In genomic region chr4:40462326-40462725, GRCh38 we compare ENCODE assay signal across 12 cellular contexts.
DNase-seq lines count a peak whose midpoint lies in the region; ATAC-seq lines count a peak whose summit lies in the region.
"Had no signal": no experiment of that assay in that cellular context is flagged by ENCODE, and none has a peak within 500 bp of the region (broad histone marks: within the 10 kb centered on the region; RNA-seq: fewer than 3 reads in every experiment).

No MANE protein-coding gene starts in this region.

- H3K4me3 Mint-ChIP-seq in naive B cell, result peak overlapping the region in 1 of 8 donors; percentile 1
- H3K4me3 Mint-ChIP-seq: activated naive CD8-positive, alpha-beta T cell treated with anti-CD3 and anti-CD28 coated beads for 36 hours had no signal

- H3K27me3 ChIP-seq in right cardiac atrium (ENCODE audit: control insufficient read depth, insufficient read depth), result no peaks in the 10 kb centered on the region
- H3K27me3 ChIP-seq: upper lobe of left lung had no signal

- intact Hi-C loops in cardiac septum (cut with DNase I), result no loop called here
- intact Hi-C loops in right cardiac atrium (cut with DNase I), result no loop called here

- ATAC-seq in GM21529 (IDR thresholded peaks at IDR 0.05; ENCODE audit: unreplicated experiment) (peak; percentile 83), HG03520 (IDR thresholded peaks at IDR 0.05; ENCODE audit: unreplicated experiment) (peak; percentile 84), naive B cell (ENCODE audit: low read depth in 2 of 2) (peak; percentile 95 to 96), right cardiac atrium (no peak)

- no peaks in the 10 kb centered on the region for H3K9me3 ChIP-seq in right cardiac atrium (ENCODE audit: control insufficient read depth, low read length)
- H3K9me3 ChIP-seq: upper lobe of left lung had no signal

- H3K4me1 ChIP-seq in right cardiac atrium (ENCODE audit: control insufficient read depth, insufficient read depth, low read length), result no peaks in the 10 kb centered on the region

- peak overlapping the region in 4 of 6 donors; percentile 10 to 97 (median 72) for H3K27ac Mint-ChIP-seq in naive B cell
- H3K27ac Mint-ChIP-seq: activated naive CD8-positive, alpha-beta T cell treated with anti-CD3 and anti-CD28 coated beads for 36 hours had no signal

- no peaks in the 10 kb centered on the region for H3K27me3 Mint-ChIP-seq in naive B cell
- H3K27me3 Mint-ChIP-seq: activated naive CD8-positive, alpha-beta T cell treated with anti-CD3 and anti-CD28 coated beads for 36 hours had no signal

- H3K4me3 ChIP-seq in right cardiac atrium (ENCODE audit: low read length), result no peak overlapping the region
- H3K4me3 ChIP-seq: upper lobe of left lung had no signal

- no peaks in the 10 kb centered on the region for H3K36me3 Mint-ChIP-seq in naive B cell
- H3K36me3 Mint-ChIP-seq: activated naive CD8-positive, alpha-beta T cell treated with anti-CD3 and anti-CD28 coated beads for 36 hours had no signal

- H3K9me3 Mint-ChIP-seq in naive B cell, result no peaks in the 10 kb centered on the region
- H3K9me3 Mint-ChIP-seq: activated naive CD8-positive, alpha-beta T cell treated with anti-CD3 and anti-CD28 coated beads for 36 hours had no signal

- 63% methylated on average over 5 of the region's 5 CpGs for WGBS in right cardiac atrium

- H3K4me1 Mint-ChIP-seq in naive B cell, result peaks cover 4 to 6% (median 5%) of the 10 kb centered on the region in 3 donors

- no peak overlapping the region for H3K27ac ChIP-seq in right cardiac atrium (ENCODE audit: low read length)
- H3K27ac ChIP-seq: upper lobe of left lung had no signal

- DNase-seq in NCI-H345 (lab: John Stamatoyannopoulos, UW), result peak; percentile 53
- no peak for DNase-seq in NCI-H345 treated with DMSO at 0.1 percent for 48 hours (lab: John Stamatoyannopoulos, UW; ENCODE audit: unreplicated experiment)
- DNase-seq in naive B cell, result peak; percentile 16
- no peak for DNase-seq in activated CD8-positive, alpha-beta memory T cell treated with anti-CD3 and anti-CD28 coated beads, Interleukin-2, amount 50 U/mL, for 48 hours
- no peak for DNase-seq in cardiac septum (ENCODE audit: low spot score)
- DNase-seq in right cardiac atrium, result no peak
- DNase-seq: activated naive CD8-positive, alpha-beta T cell treated with anti-CD3 and anti-CD28 coated beads for 36 hours; foreskin melanocyte; Right ventricle myocardium superior had no signal

Comparison
In these comparisons a context has a peak if more than half of its experiments do, and no peak if none do; other contexts are left out.
1. DNase-seq: peak in NCI-H345 (single experiment) and naive B cell (single experiment); none in NCI-H345 treated with DMSO at 0.1 percent for 48 hours (single experiment), activated CD8-positive, alpha-beta memory T cell treated with anti-CD3 and anti-CD28 coated beads, Interleukin-2, amount 50 U/mL, for 48 hours (single experiment), cardiac septum (single experiment) and right cardiac atrium (0 of 3).
2. ATAC-seq: peak in GM21529 (single experiment), HG03520 (single experiment) and naive B cell (2 of 2); none in right cardiac atrium (0 of 2).